In the genomic region with DNA sequence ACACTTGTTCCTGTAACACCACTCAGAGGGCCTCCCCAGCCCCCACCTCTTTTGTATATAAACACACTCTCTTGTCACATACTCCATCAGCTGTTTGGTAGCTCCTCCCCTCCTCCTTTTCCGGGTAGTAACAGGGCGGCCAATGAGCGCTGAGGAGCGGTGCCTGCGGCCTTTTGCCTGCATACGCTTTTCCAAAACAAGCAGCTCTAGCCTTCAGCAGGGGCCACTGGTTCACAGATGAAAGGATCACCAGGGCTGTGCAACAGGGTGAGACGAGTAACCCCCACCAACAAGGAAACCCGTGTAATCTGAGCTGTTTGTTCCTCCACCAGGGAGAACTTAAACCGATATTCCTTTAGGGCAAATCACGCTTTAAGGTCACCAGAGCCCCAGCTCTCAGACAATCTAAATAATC, we compare ENCODE assay signal across 1 cellular context.
TF ChIP-seq lines count a peak whose summit lies in the region.

No MANE protein-coding gene starts in this region.

TF ChIP-seq in SK-N-SH treated with all-trans-retinoic acid at 6 μM for 48 hours, 23 proteins besides CTCF, POLR2A, EP300 and RAD21 (continued from another document):
- TF ChIP-seq, protein P1, sequence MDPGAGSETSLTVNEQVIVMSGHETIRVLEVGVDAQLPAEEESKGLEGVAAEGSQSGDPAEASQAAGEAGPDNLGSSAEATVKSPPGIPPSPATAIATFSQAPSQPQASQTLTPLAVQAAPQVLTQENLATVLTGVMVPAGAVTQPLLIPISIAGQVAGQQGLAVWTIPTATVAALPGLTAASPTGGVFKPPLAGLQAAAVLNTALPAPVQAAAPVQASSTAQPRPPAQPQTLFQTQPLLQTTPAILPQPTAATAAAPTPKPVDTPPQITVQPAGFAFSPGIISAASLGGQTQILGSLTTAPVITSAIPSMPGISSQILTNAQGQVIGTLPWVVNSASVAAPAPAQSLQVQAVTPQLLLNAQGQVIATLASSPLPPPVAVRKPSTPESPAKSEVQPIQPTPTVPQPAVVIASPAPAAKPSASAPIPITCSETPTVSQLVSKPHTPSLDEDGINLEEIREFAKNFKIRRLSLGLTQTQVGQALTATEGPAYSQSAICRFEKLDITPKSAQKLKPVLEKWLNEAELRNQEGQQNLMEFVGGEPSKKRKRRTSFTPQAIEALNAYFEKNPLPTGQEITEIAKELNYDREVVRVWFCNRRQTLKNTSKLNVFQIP (CRISPR knock-in tag; IDR thresholded peaks at IDR 0.05; ENCODE audit: borderline replicate concordance, low read depth), result no peak
- no peak for TF ChIP-seq OSR1 (CRISPR knock-in tag; IDR thresholded peaks at IDR 0.05)
- no peak for TF ChIP-seq ZFP3 (CRISPR knock-in tag; IDR thresholded peaks at IDR 0.05)
- TF ChIP-seq SNAI2 (CRISPR knock-in tag; IDR thresholded peaks at IDR 0.05), result no peak
- TF ChIP-seq CSDC2 (CRISPR knock-in tag; IDR thresholded peaks at IDR 0.05), result no peak
- no peak for TF ChIP-seq ARNTL (CRISPR knock-in tag; IDR thresholded peaks at IDR 0.05; ENCODE audit: borderline replicate concordance, low read depth)
- TF ChIP-seq PPARA (CRISPR knock-in tag; IDR thresholded peaks at IDR 0.05; ENCODE audit: borderline replicate concordance), result no peak
